In genomic region chr20:3781153-3781910, GRCh38 we compare ENCODE assay signal across 8 cellular contexts. TPM values are rescaled to one million over a fixed set of nuclear protein-coding genes. Genes with fewer than 3 reads are reported as not detected.
A peak's percentile ranks its signal among the peaks of the same experiment; 100 is the strongest.
DNase-seq lines count a peak whose midpoint lies in the region; ATAC-seq and TF ChIP-seq lines count a peak whose summit lies in the region.

Gene SPEF1, minus strand, starts transcription at chr20:3781448. Its CDS starts 161 bp downstream, at chr20:3781287.

- H3K9me3 ChIP-seq in parathyroid adenoma (ENCODE audit: control insufficient read depth, low read length), result no peaks in the 10 kb centered on the region

- no peaks in the 10 kb centered on the region for H3K79me2 ChIP-seq in parathyroid adenoma

- H3K27ac ChIP-seq in parathyroid adenoma, result no peak within 1 kb of the TSS

- intact Hi-C loops in left cardiac atrium (cut with DNase I), result loop anchor here (5.0 to 10.0 kb wide), 2 partner anchors 41 to 63 kb away; partner anchors contain the start of genes AP5S1 (in 1 of the 2) and MAVS (in 1 of the 2)

- no peaks in the 10 kb centered on the region for H3K27me3 ChIP-seq in parathyroid adenoma (ENCODE audit: control insufficient read depth, insufficient read depth, low read length)

- no peak within 1 kb of the TSS for H3K9ac ChIP-seq in parathyroid adenoma

- H3K4me1 ChIP-seq in parathyroid adenoma, result peaks cover 25% of the 10 kb centered on the region

- H3K36me3 ChIP-seq in parathyroid adenoma (ENCODE audit: control insufficient read depth, insufficient read depth, low read length), result no peaks in the 10 kb centered on the region

- DNase-seq in DMS153 treated with DMSO at 0.1 percent for 48 hours (lab: John Stamatoyannopoulos, UW; ENCODE audit: unreplicated experiment) (peak; percentile 72), LHCN-M2 (ENCODE audit: low read depth) (peak; percentile 95), anterior cingulate cortex (lab: John Stamatoyannopoulos, UW) (peak in 57 of 58 donors; percentile 7 to 91 (median 73)), left cardiac atrium (peak; percentile 75), cortex of kidney (lab: John Stamatoyannopoulos, UW) (no peak)

- ATAC-seq in GM21390 (IDR thresholded peaks at IDR 0.05; ENCODE audit: unreplicated experiment) (peak; percentile 59), left cardiac atrium (peak; percentile 72 to 74)

- TF ChIP-seq CTCF in parathyroid adenoma (IDR thresholded peaks at IDR 0.05), result peak; percentile 63

- peak within 1 kb of the TSS; percentile 85 for H2AFZ ChIP-seq in parathyroid adenoma

- H3K4me2 ChIP-seq in parathyroid adenoma (ENCODE audit: low read length), result peak within 1 kb of the TSS; percentile 64

- peak within 1 kb of the TSS; percentile 42 for H3K4me3 ChIP-seq in parathyroid adenoma (ENCODE audit: low read depth, low read length)

TF ChIP-seq in PFSK-1, 5 proteins besides CTCF, POLR2A, EP300 and RAD21:
- TF ChIP-seq SIN3A (IDR thresholded peaks at IDR 0.05; ENCODE audit: borderline replicate concordance, insufficient read depth, low read length), result peak; percentile 99
- TF ChIP-seq FOXP2 (optimal IDR thresholded peaks at IDR 0.05; ENCODE audit: borderline replicate concordance, extremely low read depth, extremely low read length, insufficient read depth), result no peak
- TF ChIP-seq POLR2AphosphoS5 (IDR thresholded peaks at IDR 0.05; ENCODE audit: low read depth, low read length), result peak; percentile 59; the same call in 1 of the 2 replicates
- TF ChIP-seq REST (IDR thresholded peaks at IDR 0.05; ENCODE audit: insufficient read depth in 1 of 2, low read depth in 2 of 2, low read length in 2 of 2), result no peak
- TF ChIP-seq TAF1 (IDR thresholded peaks at IDR 0.05; ENCODE audit: borderline replicate concordance, insufficient read depth, low read length), result no peak

RNA-seq across cellular contexts. Expression of gene SPEF1, which starts in this region (rescaled TPM):
- 0.46 and 0.71 TPM in 2 replicates for total RNA-seq in LHCN-M2 (2014; rRNA removed)
- polyA plus RNA-seq in LHCN-M2 (2012), result 0.19 TPM
- polyA plus RNA-seq in PFSK-1 (2012; ENCODE audit: insufficient read length, low read depth), result 0.29 TPM
- total RNA-seq in left cardiac atrium, result not detected

Comparison
In these comparisons a context has a peak if more than half of its experiments do, and no peak if none do; other contexts are left out.
1. Peak in DNase-seq in LHCN-M2; RNA of the gene not detected or under 1 TPM.
2. Peak in DNase-seq and ATAC-seq in left cardiac atrium; RNA of the gene not detected or under 1 TPM.